Comparison of ENCODE assay signal across 3 cellular contexts in the genomic region with DNA sequence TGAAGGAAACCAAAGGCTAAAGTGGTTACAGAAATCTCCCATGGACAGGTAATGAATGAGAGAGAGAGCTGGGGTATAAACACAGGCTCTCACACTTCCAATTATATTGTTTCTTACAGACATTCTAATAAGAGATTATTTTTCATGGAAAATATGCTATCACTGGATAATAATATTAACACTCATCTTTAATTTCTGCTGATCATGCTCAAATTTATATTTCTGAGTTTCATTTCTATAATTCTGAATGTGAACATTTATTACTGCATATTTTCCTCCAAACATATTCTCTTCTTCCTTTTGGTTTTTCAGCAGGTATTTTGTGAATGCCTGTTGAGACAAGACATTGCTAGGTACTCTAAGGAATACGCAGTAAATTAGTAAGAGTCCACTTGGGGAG.
A peak's percentile ranks its signal among the peaks of the same experiment; 100 is the strongest.
TF ChIP-seq lines count a peak whose summit lies in the region.

No MANE protein-coding gene starts in this region.

TF ChIP-seq in HepG2, 621 proteins besides CTCF, POLR2A, EP300 and RAD21:
- TF ChIP-seq ZNF263 (CRISPR knock-in tag; IDR thresholded peaks at IDR 0.05) (no peak), ZSCAN22 (CRISPR knock-in tag; IDR thresholded peaks at IDR 0.05) (no peak), MAFF (IDR thresholded peaks at IDR 0.05; ENCODE audit: low read depth, low read length) (peak; percentile 52; the same call in 1 of the 2 replicates), MAFK (conservative IDR thresholded peaks at IDR 0.05 in 1 of 2, IDR thresholded peaks at IDR 0.05 in 1 of 2; ENCODE audit: low read length in 2 of 2) (peak; percentile 26 to 78; a peak in 2 of 4 replicates)
TF ChIP-seq in HepG2: peak in this region for 2.

TF ChIP-seq in IMR-90, 13 proteins besides CTCF, POLR2A, EP300 and RAD21:
- TF ChIP-seq MAFK (IDR thresholded peaks at IDR 0.05; ENCODE audit: low read depth, low read length) = peak; percentile 49; the same call in 1 of the 2 replicates
- TF ChIP-seq, protein P1, sequence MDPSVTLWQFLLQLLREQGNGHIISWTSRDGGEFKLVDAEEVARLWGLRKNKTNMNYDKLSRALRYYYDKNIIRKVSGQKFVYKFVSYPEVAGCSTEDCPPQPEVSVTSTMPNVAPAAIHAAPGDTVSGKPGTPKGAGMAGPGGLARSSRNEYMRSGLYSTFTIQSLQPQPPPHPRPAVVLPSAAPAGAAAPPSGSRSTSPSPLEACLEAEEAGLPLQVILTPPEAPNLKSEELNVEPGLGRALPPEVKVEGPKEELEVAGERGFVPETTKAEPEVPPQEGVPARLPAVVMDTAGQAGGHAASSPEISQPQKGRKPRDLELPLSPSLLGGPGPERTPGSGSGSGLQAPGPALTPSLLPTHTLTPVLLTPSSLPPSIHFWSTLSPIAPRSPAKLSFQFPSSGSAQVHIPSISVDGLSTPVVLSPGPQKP (IDR thresholded peaks at IDR 0.05; ENCODE audit: borderline replicate concordance, low read depth, low read length) = no peak

TF ChIP-seq in K562, 482 proteins besides CTCF, POLR2A, EP300 and RAD21:
- TF ChIP-seq FOXK2 (conservative IDR thresholded peaks at IDR 0.05 in 1 of 2, IDR thresholded peaks at IDR 0.05 in 1 of 2; ENCODE audit: low read depth in 2 of 2) (no peak), SAFB2 (IDR thresholded peaks at IDR 0.05; ENCODE audit: borderline replicate concordance, low read depth, low read length, severe bottlenecking) (no peak), SRSF9 (IDR thresholded peaks at IDR 0.05; ENCODE audit: borderline replicate concordance, low read depth, low read length) (no peak), TCF7 (IDR thresholded peaks at IDR 0.05; ENCODE audit: borderline replicate concordance) (no peak), C11orf30 (IDR thresholded peaks at IDR 0.05; ENCODE audit: low read depth) (peak; percentile 45; the same call in 1 of the 2 replicates), HNRNPUL1 (IDR thresholded peaks at IDR 0.05; ENCODE audit: low read length) (no peak), MAFG (tag; conservative IDR thresholded peaks at IDR 0.05) (0 out of 2 replicates have a peak, but pooled peaks have one; percentile 28), ZNF316 (IDR thresholded peaks at IDR 0.05) (peak; percentile 72), ZNF282 (CRISPR knock-in tag; IDR thresholded peaks at IDR 0.05) (no peak), SMARCC2 (IDR thresholded peaks at IDR 0.05; ENCODE audit: low read depth) (no peak), MAFF (IDR thresholded peaks at IDR 0.05; ENCODE audit: low read length) (peak; percentile 18; the same call in 1 of the 2 replicates)
- TF ChIP-seq, protein P2, sequence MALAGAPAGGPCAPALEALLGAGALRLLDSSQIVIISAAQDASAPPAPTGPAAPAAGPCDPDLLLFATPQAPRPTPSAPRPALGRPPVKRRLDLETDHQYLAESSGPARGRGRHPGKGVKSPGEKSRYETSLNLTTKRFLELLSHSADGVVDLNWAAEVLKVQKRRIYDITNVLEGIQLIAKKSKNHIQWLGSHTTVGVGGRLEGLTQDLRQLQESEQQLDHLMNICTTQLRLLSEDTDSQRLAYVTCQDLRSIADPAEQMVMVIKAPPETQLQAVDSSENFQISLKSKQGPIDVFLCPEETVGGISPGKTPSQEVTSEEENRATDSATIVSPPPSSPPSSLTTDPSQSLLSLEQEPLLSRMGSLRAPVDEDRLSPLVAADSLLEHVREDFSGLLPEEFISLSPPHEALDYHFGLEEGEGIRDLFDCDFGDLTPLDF (CRISPR knock-in tag; IDR thresholded peaks at IDR 0.05) = no peak
